ENCODE assay signal across 1 cellular context in the genomic region with DNA sequence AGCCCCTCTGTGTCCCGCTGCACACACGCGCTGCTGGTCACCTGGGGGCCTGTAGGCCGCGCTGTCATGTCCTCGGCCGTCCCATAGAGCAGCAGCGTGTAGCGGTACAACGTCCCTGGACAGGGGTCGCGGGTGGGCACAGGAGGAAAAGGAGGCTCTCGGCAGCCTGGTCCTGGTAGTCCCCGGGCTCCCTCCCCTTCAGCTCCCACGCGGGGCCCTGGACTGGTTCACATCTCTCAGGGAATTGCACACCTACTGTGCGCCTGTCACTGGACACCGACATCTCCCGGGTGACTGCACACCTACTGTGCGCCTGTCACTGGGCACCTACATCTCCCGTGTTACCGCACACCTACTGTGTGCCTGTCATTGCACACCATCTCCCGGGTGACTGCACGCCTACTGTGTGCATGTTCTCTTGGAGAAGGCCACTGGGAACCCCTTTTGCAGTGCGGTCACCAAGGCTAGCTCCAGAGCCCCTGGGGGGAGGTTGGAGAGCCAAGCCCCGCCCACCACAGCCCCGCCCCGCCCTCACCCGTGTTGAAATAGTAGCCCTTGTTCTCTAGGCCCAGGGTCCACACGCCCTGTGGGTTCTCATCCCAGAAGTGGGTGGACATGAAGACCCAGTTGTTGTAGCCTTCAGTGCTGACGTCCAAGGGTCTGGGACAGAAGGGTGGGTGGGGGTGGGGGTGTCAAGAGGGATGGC.
TF ChIP-seq lines count a peak whose summit lies in the region.

No MANE protein-coding gene starts in this region.

TF ChIP-seq in HepG2, 621 proteins besides CTCF, POLR2A, EP300 and RAD21 (continued from another document and continues in another):
- TF ChIP-seq, protein P1, sequence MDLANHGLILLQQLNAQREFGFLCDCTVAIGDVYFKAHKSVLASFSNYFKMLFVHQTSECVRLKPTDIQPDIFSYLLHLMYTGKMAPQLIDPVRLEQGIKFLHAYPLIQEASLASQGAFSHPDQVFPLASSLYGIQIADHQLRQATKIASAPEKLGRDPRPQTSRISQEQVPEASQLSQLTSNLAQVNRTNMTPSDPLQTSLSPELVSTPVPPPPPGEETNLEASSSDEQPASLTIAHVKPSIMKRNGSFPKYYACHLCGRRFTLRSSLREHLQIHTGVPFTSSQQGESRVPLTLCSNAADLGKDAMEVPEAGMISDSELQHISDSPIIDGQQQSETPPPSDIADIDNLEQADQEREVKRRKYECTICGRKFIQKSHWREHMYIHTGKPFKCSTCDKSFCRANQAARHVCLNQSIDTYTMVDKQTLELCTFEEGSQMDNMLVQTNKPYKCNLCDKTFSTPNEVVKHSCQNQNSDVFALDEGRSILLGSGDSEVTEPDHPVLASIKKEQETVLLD (CRISPR knock-in tag; IDR thresholded peaks at IDR 0.05; ENCODE audit: low read depth): no peak
- TF ChIP-seq MTF1 (CRISPR knock-in tag; IDR thresholded peaks at IDR 0.05): no peak
- TF ChIP-seq CEBPB (IDR thresholded peaks at IDR 0.05; ENCODE audit: borderline replicate concordance, low read depth, low read length): no peak
- TF ChIP-seq, protein P2, sequence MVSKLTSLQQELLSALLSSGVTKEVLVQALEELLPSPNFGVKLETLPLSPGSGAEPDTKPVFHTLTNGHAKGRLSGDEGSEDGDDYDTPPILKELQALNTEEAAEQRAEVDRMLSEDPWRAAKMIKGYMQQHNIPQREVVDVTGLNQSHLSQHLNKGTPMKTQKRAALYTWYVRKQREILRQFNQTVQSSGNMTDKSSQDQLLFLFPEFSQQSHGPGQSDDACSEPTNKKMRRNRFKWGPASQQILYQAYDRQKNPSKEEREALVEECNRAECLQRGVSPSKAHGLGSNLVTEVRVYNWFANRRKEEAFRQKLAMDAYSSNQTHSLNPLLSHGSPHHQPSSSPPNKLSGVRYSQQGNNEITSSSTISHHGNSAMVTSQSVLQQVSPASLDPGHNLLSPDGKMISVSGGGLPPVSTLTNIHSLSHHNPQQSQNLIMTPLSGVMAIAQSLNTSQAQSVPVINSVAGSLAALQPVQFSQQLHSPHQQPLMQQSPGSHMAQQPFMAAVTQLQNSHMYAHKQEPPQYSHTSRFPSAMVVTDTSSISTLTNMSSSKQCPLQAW (CRISPR knock-in tag; IDR thresholded peaks at IDR 0.05): no peak
- no peak for TF ChIP-seq ZNF12 (CRISPR knock-in tag; IDR thresholded peaks at IDR 0.05)
- TF ChIP-seq, protein P3, sequence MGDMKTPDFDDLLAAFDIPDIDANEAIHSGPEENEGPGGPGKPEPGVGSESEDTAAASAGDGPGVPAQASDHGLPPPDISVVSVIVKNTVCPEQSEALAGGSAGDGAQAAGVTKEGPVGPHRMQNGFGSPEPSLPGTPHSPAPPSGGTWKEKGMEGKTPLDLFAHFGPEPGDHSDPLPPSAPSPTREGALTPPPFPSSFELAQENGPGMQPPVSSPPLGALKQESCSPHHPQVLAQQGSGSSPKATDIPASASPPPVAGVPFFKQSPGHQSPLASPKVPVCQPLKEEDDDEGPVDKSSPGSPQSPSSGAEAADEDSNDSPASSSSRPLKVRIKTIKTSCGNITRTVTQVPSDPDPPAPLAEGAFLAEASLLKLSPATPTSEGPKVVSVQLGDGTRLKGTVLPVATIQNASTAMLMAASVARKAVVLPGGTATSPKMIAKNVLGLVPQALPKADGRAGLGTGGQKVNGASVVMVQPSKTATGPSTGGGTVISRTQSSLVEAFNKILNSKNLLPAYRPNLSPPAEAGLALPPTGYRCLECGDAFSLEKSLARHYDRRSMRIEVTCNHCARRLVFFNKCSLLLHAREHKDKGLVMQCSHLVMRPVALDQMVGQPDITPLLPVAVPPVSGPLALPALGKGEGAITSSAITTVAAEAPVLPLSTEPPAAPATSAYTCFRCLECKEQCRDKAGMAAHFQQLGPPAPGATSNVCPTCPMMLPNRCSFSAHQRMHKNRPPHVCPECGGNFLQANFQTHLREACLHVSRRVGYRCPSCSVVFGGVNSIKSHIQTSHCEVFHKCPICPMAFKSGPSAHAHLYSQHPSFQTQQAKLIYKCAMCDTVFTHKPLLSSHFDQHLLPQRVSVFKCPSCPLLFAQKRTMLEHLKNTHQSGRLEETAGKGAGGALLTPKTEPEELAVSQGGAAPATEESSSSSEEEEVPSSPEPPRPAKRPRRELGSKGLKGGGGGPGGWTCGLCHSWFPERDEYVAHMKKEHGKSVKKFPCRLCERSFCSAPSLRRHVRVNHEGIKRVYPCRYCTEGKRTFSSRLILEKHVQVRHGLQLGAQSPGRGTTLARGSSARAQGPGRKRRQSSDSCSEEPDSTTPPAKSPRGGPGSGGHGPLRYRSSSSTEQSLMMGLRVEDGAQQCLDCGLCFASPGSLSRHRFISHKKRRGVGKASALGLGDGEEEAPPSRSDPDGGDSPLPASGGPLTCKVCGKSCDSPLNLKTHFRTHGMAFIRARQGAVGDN (CRISPR knock-in tag; IDR thresholded peaks at IDR 0.05): 0 out of 2 replicates have a peak, but pooled peaks have one; percentile 28
- no peak for TF ChIP-seq ZNF382 (CRISPR knock-in tag; IDR thresholded peaks at IDR 0.05; ENCODE audit: borderline replicate concordance)
- TF ChIP-seq, protein P4, sequence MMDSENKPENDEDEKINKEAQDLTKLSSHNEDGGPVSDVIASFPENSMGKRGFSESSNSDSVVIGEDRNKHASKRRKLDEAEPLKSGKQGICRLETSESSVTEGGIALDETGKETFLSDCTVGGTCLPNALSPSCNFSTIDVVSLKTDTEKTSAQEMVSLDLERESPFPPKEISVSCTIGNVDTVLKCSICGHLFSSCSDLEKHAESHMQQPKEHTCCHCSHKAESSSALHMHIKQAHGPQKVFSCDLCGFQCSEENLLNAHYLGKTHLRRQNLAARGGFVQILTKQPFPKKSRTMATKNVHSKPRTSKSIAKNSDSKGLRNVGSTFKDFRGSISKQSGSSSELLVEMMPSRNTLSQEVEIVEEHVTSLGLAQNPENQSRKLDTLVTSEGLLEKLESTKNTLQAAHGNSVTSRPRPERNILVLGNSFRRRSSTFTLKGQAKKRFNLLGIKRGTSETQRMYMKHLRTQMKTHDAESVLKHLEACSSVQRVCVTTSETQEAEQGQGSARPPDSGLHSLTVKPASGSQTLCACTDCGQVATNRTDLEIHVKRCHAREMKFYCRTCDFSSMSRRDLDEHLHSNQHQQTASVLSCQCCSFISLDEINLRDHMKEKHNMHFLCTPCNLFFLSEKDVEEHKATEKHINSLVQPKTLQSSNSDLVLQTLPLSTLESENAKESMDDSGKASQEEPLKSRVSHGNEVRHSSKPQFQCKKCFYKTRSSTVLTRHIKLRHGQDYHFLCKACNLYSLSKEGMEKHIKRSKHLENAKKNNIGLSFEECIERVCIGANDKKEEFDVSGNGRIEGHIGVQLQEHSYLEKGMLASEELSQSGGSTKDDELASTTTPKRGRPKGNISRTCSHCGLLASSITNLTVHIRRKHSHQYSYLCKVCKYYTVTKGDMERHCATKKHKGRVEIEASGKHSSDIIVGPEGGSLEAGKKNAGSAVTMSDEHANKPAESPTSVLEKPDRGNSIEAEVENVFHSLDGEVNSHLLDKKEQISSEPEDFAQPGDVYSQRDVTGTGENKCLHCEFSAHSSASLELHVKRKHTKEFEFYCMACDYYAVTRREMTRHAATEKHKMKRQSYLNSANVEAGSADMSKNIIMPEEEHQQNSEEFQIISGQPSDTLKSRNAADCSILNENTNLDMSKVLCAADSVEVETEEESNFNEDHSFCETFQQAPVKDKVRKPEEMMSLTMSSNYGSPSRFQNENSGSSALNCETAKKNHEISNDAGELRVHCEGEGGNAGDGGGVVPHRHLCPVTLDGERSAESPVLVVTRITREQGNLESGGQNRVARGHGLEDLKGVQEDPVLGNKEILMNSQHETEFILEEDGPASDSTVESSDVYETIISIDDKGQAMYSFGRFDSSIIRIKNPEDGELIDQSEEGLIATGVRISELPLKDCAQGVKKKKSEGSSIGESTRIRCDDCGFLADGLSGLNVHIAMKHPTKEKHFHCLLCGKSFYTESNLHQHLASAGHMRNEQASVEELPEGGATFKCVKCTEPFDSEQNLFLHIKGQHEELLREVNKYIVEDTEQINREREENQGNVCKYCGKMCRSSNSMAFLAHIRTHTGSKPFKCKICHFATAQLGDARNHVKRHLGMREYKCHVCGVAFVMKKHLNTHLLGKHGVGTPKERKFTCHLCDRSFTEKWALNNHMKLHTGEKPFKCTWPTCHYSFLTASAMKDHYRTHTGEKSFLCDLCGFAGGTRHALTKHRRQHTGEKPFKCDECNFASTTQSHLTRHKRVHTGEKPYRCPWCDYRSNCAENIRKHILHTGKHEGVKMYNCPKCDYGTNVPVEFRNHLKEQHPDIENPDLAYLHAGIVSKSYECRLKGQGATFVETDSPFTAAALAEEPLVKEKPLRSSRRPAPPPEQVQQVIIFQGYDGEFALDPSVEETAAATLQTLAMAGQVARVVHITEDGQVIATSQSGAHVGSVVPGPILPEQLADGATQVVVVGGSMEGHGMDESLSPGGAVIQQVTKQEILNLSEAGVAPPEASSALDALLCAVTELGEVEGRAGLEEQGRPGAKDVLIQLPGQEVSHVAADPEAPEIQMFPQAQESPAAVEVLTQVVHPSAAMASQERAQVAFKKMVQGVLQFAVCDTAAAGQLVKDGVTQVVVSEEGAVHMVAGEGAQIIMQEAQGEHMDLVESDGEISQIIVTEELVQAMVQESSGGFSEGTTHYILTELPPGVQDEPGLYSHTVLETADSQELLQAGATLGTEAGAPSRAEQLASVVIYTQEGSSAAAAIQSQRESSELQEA (CRISPR knock-in tag; IDR thresholded peaks at IDR 0.05; ENCODE audit: not compliant biosample characterization): no peak
- no peak for TF ChIP-seq ZNF616 (CRISPR knock-in tag; IDR thresholded peaks at IDR 0.05; ENCODE audit: low read depth)
- TF ChIP-seq RXRA (CRISPR knock-in tag; IDR thresholded peaks at IDR 0.05): peak; percentile 20; the same call in 1 of the 2 replicates
- TF ChIP-seq ZBTB38 (CRISPR knock-in tag; IDR thresholded peaks at IDR 0.05): peak; percentile 88; the same call in 1 of the 2 replicates
- 0 out of 2 replicates have a peak, but pooled peaks have one; percentile 16 for TF ChIP-seq ZBTB7A (CRISPR knock-in tag; IDR thresholded peaks at IDR 0.05)
- TF ChIP-seq, protein P5, sequence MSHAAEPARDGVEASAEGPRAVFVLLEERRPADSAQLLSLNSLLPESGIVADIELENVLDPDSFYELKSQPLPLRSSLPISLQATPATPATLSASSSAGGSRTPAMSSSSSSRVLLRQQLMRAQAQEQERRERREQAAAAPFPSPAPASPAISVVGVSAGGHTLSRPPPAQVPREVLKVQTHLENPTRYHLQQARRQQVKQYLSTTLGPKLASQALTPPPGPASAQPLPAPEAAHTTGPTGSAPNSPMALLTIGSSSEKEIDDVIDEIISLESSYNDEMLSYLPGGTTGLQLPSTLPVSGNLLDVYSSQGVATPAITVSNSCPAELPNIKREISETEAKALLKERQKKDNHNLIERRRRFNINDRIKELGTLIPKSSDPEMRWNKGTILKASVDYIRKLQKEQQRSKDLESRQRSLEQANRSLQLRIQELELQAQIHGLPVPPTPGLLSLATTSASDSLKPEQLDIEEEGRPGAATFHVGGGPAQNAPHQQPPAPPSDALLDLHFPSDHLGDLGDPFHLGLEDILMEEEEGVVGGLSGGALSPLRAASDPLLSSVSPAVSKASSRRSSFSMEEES (CRISPR knock-in tag; IDR thresholded peaks at IDR 0.05): no peak
- TF ChIP-seq TOE1 (CRISPR knock-in tag; IDR thresholded peaks at IDR 0.05): no peak
- no peak for TF ChIP-seq ZNF878 (CRISPR knock-in tag; IDR thresholded peaks at IDR 0.05)
- no peak for TF ChIP-seq POLR2AphosphoS5 (IDR thresholded peaks at IDR 0.05; ENCODE audit: low read depth, low read length)
- no peak for TF ChIP-seq TOPORS (CRISPR knock-in tag; IDR thresholded peaks at IDR 0.05)
- TF ChIP-seq, protein P6, sequence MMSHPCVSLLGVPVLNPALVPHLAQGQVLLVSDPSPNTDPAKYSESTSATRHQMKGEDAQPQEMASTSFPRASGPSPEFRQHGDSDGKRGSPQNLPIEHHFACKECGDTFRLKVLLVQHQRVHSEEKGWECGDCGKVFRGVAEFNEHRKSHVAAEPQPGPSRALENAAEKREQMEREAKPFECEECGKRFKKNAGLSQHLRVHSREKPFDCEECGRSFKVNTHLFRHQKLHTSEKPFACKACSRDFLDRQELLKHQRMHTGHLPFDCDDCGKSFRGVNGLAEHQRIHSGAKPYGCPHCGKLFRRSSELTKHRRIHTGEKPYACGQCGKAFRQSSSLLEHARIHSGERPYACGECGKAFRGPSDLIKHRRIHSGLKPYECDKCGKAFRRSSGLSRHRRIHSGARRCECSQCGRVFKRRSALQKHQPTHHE (CRISPR knock-in tag; IDR thresholded peaks at IDR 0.05; ENCODE audit: borderline replicate concordance): no peak
- no peak for TF ChIP-seq ZNF253 (CRISPR knock-in tag; IDR thresholded peaks at IDR 0.05; ENCODE audit: borderline replicate concordance)
- TF ChIP-seq NRL (CRISPR knock-in tag; IDR thresholded peaks at IDR 0.05; ENCODE audit: borderline replicate concordance): no peak
- TF ChIP-seq KLF15 (CRISPR knock-in tag; IDR thresholded peaks at IDR 0.05; ENCODE audit: borderline replicate concordance): no peak
- TF ChIP-seq, protein P7, sequence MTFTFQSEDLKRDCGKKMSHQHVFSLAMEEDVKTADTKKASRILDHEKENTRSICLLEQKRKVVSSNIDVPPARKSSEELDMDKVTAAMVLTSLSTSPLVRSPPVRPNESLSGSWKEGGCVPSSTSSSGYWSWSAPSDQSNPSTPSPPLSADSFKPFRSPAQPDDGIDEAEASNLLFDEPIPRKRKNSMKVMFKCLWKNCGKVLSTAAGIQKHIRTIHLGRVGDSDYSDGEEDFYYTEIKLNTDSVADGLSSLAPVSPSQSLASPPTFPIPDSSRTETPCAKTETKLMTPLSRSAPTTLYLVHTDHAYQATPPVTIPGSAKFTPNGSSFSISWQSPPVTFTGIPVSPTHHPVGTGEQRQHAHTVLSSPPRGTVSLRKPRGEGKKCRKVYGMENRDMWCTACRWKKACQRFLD (CRISPR knock-in tag; IDR thresholded peaks at IDR 0.05; ENCODE audit: borderline replicate concordance): no peak
- TF ChIP-seq ELF3 (CRISPR knock-in tag; IDR thresholded peaks at IDR 0.05): no peak
- no peak for TF ChIP-seq ZNF251 (CRISPR knock-in tag; IDR thresholded peaks at IDR 0.05)
- TF ChIP-seq, protein P8, sequence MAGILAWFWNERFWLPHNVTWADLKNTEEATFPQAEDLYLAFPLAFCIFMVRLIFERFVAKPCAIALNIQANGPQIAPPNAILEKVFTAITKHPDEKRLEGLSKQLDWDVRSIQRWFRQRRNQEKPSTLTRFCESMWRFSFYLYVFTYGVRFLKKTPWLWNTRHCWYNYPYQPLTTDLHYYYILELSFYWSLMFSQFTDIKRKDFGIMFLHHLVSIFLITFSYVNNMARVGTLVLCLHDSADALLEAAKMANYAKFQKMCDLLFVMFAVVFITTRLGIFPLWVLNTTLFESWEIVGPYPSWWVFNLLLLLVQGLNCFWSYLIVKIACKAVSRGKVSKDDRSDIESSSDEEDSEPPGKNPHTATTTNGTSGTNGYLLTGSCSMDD (CRISPR knock-in tag; IDR thresholded peaks at IDR 0.05): no peak
- TF ChIP-seq CEBPG (CRISPR knock-in tag; IDR thresholded peaks at IDR 0.05): no peak
- no peak for TF ChIP-seq ZNF136 (CRISPR knock-in tag; IDR thresholded peaks at IDR 0.05; ENCODE audit: low read depth)
- peak; percentile 61; the same call in 1 of the 2 replicates for TF ChIP-seq ZNF629 (CRISPR knock-in tag; conservative IDR thresholded peaks at IDR 0.05)
- TF ChIP-seq SATB2 (CRISPR knock-in tag; IDR thresholded peaks at IDR 0.05): no peak
